In genomic region chr2:20223345-20224190, GRCh38 we compare ENCODE assay signal across 8 cellular contexts. TPM values are rescaled to one million over a fixed set of nuclear protein-coding genes. Genes with fewer than 3 reads are reported as not detected.
DNase-seq lines count a peak whose midpoint lies in the region; ATAC-seq and TF ChIP-seq lines count a peak whose summit lies in the region.

No MANE protein-coding gene starts in this region.

- H3K36me3 Mint-ChIP-seq in naive thymus-derived CD4-positive, alpha-beta T cell = no peaks in the 10 kb centered on the region

- peaks cover 41 to 61% (median 57%) of the 10 kb centered on the region in 5 donors for H3K27me3 Mint-ChIP-seq in naive thymus-derived CD4-positive, alpha-beta T cell

- no peak overlapping the region for H3K27ac Mint-ChIP-seq in naive thymus-derived CD4-positive, alpha-beta T cell

- H3K4me1 ChIP-seq in A673 (ENCODE audit: insufficient read depth, low read length, poor library complexity, severe bottlenecking) (peaks cover 5% of the 10 kb centered on the region), SJCRH30 (no peaks in the 10 kb centered on the region)
- no peaks in the 10 kb centered on the region for H3K4me1 ChIP-seq in naive thymus-derived CD4-positive, alpha-beta T cell (ENCODE audit: control insufficient read depth in 2 of 2, insufficient read depth in 2 of 2, low read length in 2 of 2)

- H3K27me3 ChIP-seq in A673 (replicated peaks; ENCODE audit: insufficient read depth, low read depth, low read length, poor library complexity) = peaks cover 12% of the 10 kb centered on the region
- H3K27me3 ChIP-seq in SJCRH30 = no peaks in the 10 kb centered on the region
- peaks cover 0 to 2% of the 10 kb centered on the region in 2 donors for H3K27me3 ChIP-seq in naive thymus-derived CD4-positive, alpha-beta T cell (ENCODE audit: control insufficient read depth in 2 of 2, insufficient read depth in 2 of 2, low read length in 2 of 2)

- intact Hi-C loops in A673 (cut with micrococcal nuclease; ENCODE audit: unreplicated experiment) = loop anchor here (10.0 kb wide), 1 partner anchor 421 kb away; no protein-coding TSS in a partner anchor
- intact Hi-C loops in naive thymus-derived CD4-positive, alpha-beta T cell (cut with micrococcal nuclease) = no loop called here

- CTCF ChIA-PET in A673 (lab: Charles Lee) = interaction anchor here (0.5 kb wide), 1 partner anchor 116 kb away, joined by 3 read pairs; no protein-coding TSS in a partner anchor
- CTCF ChIA-PET in naive thymus-derived CD4-positive, alpha-beta T cell (lab: Charles Lee) = no interaction called here

- H3K4me1 Mint-ChIP-seq in naive thymus-derived CD4-positive, alpha-beta T cell = peaks cover 0 to 5% (median 0%) of the 10 kb centered on the region in 7 donors

- H3K4me3 ChIP-seq in A673 (ENCODE audit: low read depth, low read length, poor library complexity, severe bottlenecking) (peak overlapping the region; percentile 57), GM12875 (ENCODE audit: low read depth, low read length) (peak overlapping the region; percentile 38), SJCRH30 (peak overlapping the region; percentile 84), epithelial cell of proximal tubule (ENCODE audit: low read depth, low read length) (peak overlapping the region; percentile 90)
- no peak overlapping the region for H3K4me3 ChIP-seq in naive thymus-derived CD4-positive, alpha-beta T cell (ENCODE audit: low read length)

- peak overlapping the region; percentile 34 to 70 (median 48) for H3K4me3 Mint-ChIP-seq in naive thymus-derived CD4-positive, alpha-beta T cell

- POLR2A ChIA-PET in A673 (lab: Charles Lee; ENCODE audit: low non-redundant PET) = no interaction called here
- POLR2A ChIA-PET in naive thymus-derived CD4-positive, alpha-beta T cell (lab: Charles Lee) = no interaction called here

- BruUV-seq in A673 (replicated peaks; lab: Mats Ljungman, UMichigan) = no TSS peak

- DNase-seq in A673 (ENCODE audit: low spot score) (peak; percentile 49), SJCRH30 (peak; percentile 79 to 81), epithelial cell of proximal tubule (ENCODE audit: low read depth) (no peak), AML-193 (lab: John Stamatoyannopoulos, UW) (no peak)
- peak in 1 of 9 donors; percentile 31 for DNase-seq in naive thymus-derived CD4-positive, alpha-beta T cell
- DNase-seq in stimulated activated naive CD4-positive, alpha-beta T cell treated with Interleukin-2 at 50 U/mL for 16 hours (lab: John Stamatoyannopoulos, UW) = no peak

- H3K36me3 ChIP-seq in A673 (ENCODE audit: insufficient read depth, low read length, poor library complexity, severe bottlenecking) (no peaks in the 10 kb centered on the region), SJCRH30 (no peaks in the 10 kb centered on the region)
- no peaks in the 10 kb centered on the region for H3K36me3 ChIP-seq in naive thymus-derived CD4-positive, alpha-beta T cell (ENCODE audit: control insufficient read depth in 2 of 3, insufficient read depth in 3 of 3, low read length in 3 of 3)

- ATAC-seq in HG03520 (IDR thresholded peaks at IDR 0.05; ENCODE audit: unreplicated experiment) = peak; percentile 9
- ATAC-seq in naive thymus-derived CD4-positive, alpha-beta T cell = no peak

- H3K27ac ChIP-seq in A673 (ENCODE audit: low read depth, low read length, poor library complexity, severe bottlenecking) = no peak overlapping the region
- peak overlapping the region; percentile 74 for H3K27ac ChIP-seq in SJCRH30
- H3K27ac ChIP-seq in naive thymus-derived CD4-positive, alpha-beta T cell (ENCODE audit: low read depth, low read length) = no peak overlapping the region

- no peaks in the 10 kb centered on the region for H3K9me3 ChIP-seq in A673 (ENCODE audit: low read depth, low read length, poor library complexity, severe bottlenecking)
- H3K9me3 ChIP-seq in SJCRH30 (replicated peaks) = no peaks in the 10 kb centered on the region
- no peaks in the 10 kb centered on the region for H3K9me3 ChIP-seq in naive thymus-derived CD4-positive, alpha-beta T cell (ENCODE audit: control insufficient read depth in 2 of 3, low read length in 3 of 3)

- no peaks in the 10 kb centered on the region for H3K9me3 Mint-ChIP-seq in naive thymus-derived CD4-positive, alpha-beta T cell

- TF ChIP-seq CTCF in A673 (conservative IDR thresholded peaks at IDR 0.05; ENCODE audit: low read depth, low read length) = no peak
- TF ChIP-seq CTCF in GM12875 (IDR thresholded peaks at IDR 0.05; ENCODE audit: borderline replicate concordance, insufficient read depth, low read depth, low read length) = no peak
- TF ChIP-seq CTCF in epithelial cell of proximal tubule (conservative IDR thresholded peaks at IDR 0.05; ENCODE audit: low read depth, low read length) = no peak

RNA-seq across cellular contexts. Expression of gene SDC1, which starts 1.4 kb away (rescaled TPM):
- total RNA-seq in A673 (2021) (1.4 and 2.9 TPM in 2 replicates), epithelial cell of proximal tubule (115 and 134 TPM in 2 replicates)
- 61.8 and 62.6 TPM in 2 replicates for total RNA-seq in SJCRH30 (2014; rRNA removed; shearing (Covaris generic))
- total RNA-seq in naive thymus-derived CD4-positive, alpha-beta T cell = under 1 TPM in 3 of 5 experiments, not detected in 2; 0.12 to 0.37 (median 0.22) TPM
- not detected for polyA plus RNA-seq in naive thymus-derived CD4-positive, alpha-beta T cell

Comparison
In these comparisons a context has a peak if more than half of its experiments do, and no peak if none do; other contexts are left out.
1. DNase-seq: peak in A673 (single experiment) and SJCRH30 (2 of 2); none in epithelial cell of proximal tubule (single experiment), AML-193 (0 of 2) and stimulated activated naive CD4-positive, alpha-beta T cell treated with Interleukin-2 at 50 U/mL for 16 hours (single experiment).
2. RNA of gene SDC1, which starts 1.4 kb away (total RNA-seq): 115 to 134 TPM in epithelial cell of proximal tubule and 61.8 to 62.6 TPM in SJCRH30; 1.4 to 2.9 TPM in A673 and 0.12 to 0.37 TPM in naive thymus-derived CD4-positive, alpha-beta T cell; every median in the first group is over 10 times any median in the second.